11 cellular contexts compared by ENCODE assay signal in genomic region chr5:124740991-124741583, GRCh38. TPM values are rescaled to one million over a fixed set of nuclear protein-coding genes. Genes with fewer than 3 reads are reported as not detected.
DNase-seq lines count a peak whose midpoint lies in the region; ATAC-seq, FAIRE-seq and TF ChIP-seq lines count a peak whose summit lies in the region.
"Had no signal": no experiment of that assay in that cellular context is flagged by ENCODE, and none has a peak within 500 bp of the region (broad histone marks: within the 10 kb centered on the region; RNA-seq: fewer than 3 reads in every experiment).

No MANE protein-coding gene starts in this region.

- no peaks in the 10 kb centered on the region for H4K20me1 ChIP-seq in keratinocyte (ENCODE audit: control insufficient read depth, extremely low read depth, insufficient read depth, low read length)

- ATAC-seq in A549 (no peak), HG02798 (IDR thresholded peaks at IDR 0.05; ENCODE audit: poor library complexity, unreplicated experiment) (no peak), HG02981 (IDR thresholded peaks at IDR 0.05; ENCODE audit: unreplicated experiment) (no peak)
- no peak for ATAC-seq in activated CD8-positive, alpha-beta memory T cell treated with anti-CD3 and anti-CD28 coated beads, Interleukin-2, amount 10 ng/mL, durations not matched to agents 7 days and 5 days
- ATAC-seq: activated naive CD4-positive, alpha-beta T cell treated with anti-CD3 and anti-CD28 coated beads, Interleukin-2, amount 50 U/mL, for 72 hours had no signal

- no peak overlapping the region for H2AFZ ChIP-seq in keratinocyte (ENCODE audit: control insufficient read depth, low read length)

- no peak overlapping the region for H3K4me3 ChIP-seq in A549
- no peak overlapping the region for H3K4me3 ChIP-seq in HFF-Myc (replicated peaks; ENCODE audit: low read depth, low read length)
- H3K4me3 ChIP-seq in keratinocyte (ENCODE audit: control insufficient read depth in 2 of 3, extremely low read depth in 1 of 3, insufficient read depth in 2 of 3, low read depth in 1 of 3, low read length in 3 of 3): no peak overlapping the region

- H3K9me3 ChIP-seq in A549 (no peaks in the 10 kb centered on the region), keratinocyte (ENCODE audit: control insufficient read depth, low read depth, low read length) (no peaks in the 10 kb centered on the region)

- dilution Hi-C loops in keratinocyte (cut with MboI; ENCODE audit: extremely low pct_ligation_motif_present, low sequenced_read_pairs): no loop called here

- no peaks in the 10 kb centered on the region for H3K79me2 ChIP-seq in keratinocyte (ENCODE audit: control insufficient read depth, insufficient read depth, low read length)

- H3K4me1 ChIP-seq in A549: peaks cover 32% of the 10 kb centered on the region
- peaks cover 40% of the 10 kb centered on the region for H3K4me1 ChIP-seq in keratinocyte (ENCODE audit: control insufficient read depth, extremely low read depth, insufficient read depth, low read length)

- in situ Hi-C loops in GM13976 (cut with MboI; ENCODE audit: low sequenced_read_pairs, unreplicated experiment): loop anchor here (10.0 kb wide), 1 partner anchor 164 kb away; no protein-coding TSS in a partner anchor

- H3K27me3 Mint-ChIP-seq in activated CD8-positive, alpha-beta memory T cell treated with anti-CD3 and anti-CD28 coated beads, Interleukin-2, amount 10 ng/mL, durations not matched to agents 7 days and 5 days: peaks cover 19% of the 10 kb centered on the region

- H3K36me3 Mint-ChIP-seq in activated CD8-positive, alpha-beta memory T cell treated with anti-CD3 and anti-CD28 coated beads, Interleukin-2, amount 10 ng/mL, durations not matched to agents 7 days and 5 days: no peaks in the 10 kb centered on the region
- H3K36me3 Mint-ChIP-seq: CD4-positive, CD25-positive, alpha-beta regulatory T cell had no signal

- DNase-seq in A549 (ENCODE audit: low read depth in 1 of 2, low spot score in 1 of 2) (no peak), HFF-Myc (ENCODE audit: extremely low read depth, low read depth) (peak; percentile 65), amniotic epithelial cell (ENCODE audit: low read depth) (peak; percentile 69), keratinocyte (ENCODE audit: low read depth, low spot score) (peak; percentile 73), GM13976 (ENCODE audit: low spot score) (no peak)
- no peak for DNase-seq in activated CD8-positive, alpha-beta memory T cell treated with anti-CD3 and anti-CD28 coated beads, Interleukin-2, amount 10 ng/mL, durations not matched to agents 7 days and 5 days
- DNase-seq: CD4-positive, CD25-positive, alpha-beta regulatory T cell; T-helper 2 cell had no signal

- peak overlapping the region; percentile 43 for H3K9ac ChIP-seq in keratinocyte (ENCODE audit: control insufficient read depth, extremely low read depth, insufficient read depth, low read length)

- FAIRE-seq in A549 (lab: Jason Lieb, UNC) (no peak), keratinocyte (lab: Jason Lieb, UNC) (peak; percentile 99)

- no peaks in the 10 kb centered on the region for H3K9me1 ChIP-seq in keratinocyte (ENCODE audit: control insufficient read depth, extremely low read depth, insufficient read depth, low read length)

- no peak overlapping the region for H3K27ac Mint-ChIP-seq in activated CD8-positive, alpha-beta memory T cell treated with anti-CD3 and anti-CD28 coated beads, Interleukin-2, amount 10 ng/mL, durations not matched to agents 7 days and 5 days
- H3K27ac Mint-ChIP-seq: activated naive CD4-positive, alpha-beta T cell treated with anti-CD3 and anti-CD28 coated beads, Interleukin-2, amount 50 U/mL, for 72 hours; CD4-positive, CD25-positive, alpha-beta regulatory T cell had no signal

- WGBS in A549 (ENCODE audit: missing lambda C conversion rate): 88% methylated on average over 4 of the region's 4 CpGs

- no peak for TF ChIP-seq POLR2A in A549 (IDR thresholded peaks at IDR 0.05; ENCODE audit: low read length)

- peaks cover 5% of the 10 kb centered on the region for H3K27me3 ChIP-seq in keratinocyte (ENCODE audit: control insufficient read depth, extremely low read depth, insufficient read depth, low read length)

- POLR2A ChIA-PET in A549 (lab: Yijun Ruan, JAX): no interaction called here

- no peak overlapping the region for H3K27ac ChIP-seq in A549
- peak overlapping the region; percentile 58 for H3K27ac ChIP-seq in keratinocyte (ENCODE audit: control insufficient read depth, insufficient read depth, low read length)

- TF ChIP-seq EP300 in A549 (IDR thresholded peaks at IDR 0.05): no peak

- H3K4me3 Mint-ChIP-seq in activated CD8-positive, alpha-beta memory T cell treated with anti-CD3 and anti-CD28 coated beads, Interleukin-2, amount 10 ng/mL, durations not matched to agents 7 days and 5 days: no peak overlapping the region
- H3K4me3 Mint-ChIP-seq: CD4-positive, CD25-positive, alpha-beta regulatory T cell had no signal

- no peak for TF ChIP-seq RAD21 in A549 (conservative IDR thresholded peaks at IDR 0.05 in 1 of 2, IDR thresholded peaks at IDR 0.05 in 1 of 2)

- peaks cover 2% of the 10 kb centered on the region for H3K9me3 Mint-ChIP-seq in activated CD8-positive, alpha-beta memory T cell treated with anti-CD3 and anti-CD28 coated beads, Interleukin-2, amount 10 ng/mL, durations not matched to agents 7 days and 5 days (ENCODE audit: low read depth)

- CTCF ChIA-PET in A549 (lab: Yijun Ruan, JAX): no interaction called here
- CTCF ChIA-PET in activated CD8-positive, alpha-beta memory T cell treated with anti-CD3 and anti-CD28 coated beads, Interleukin-2, amount 10 ng/mL, durations not matched to agents 7 days and 5 days (lab: Charles Lee): no interaction called here

- H3K4me2 ChIP-seq in A549 (peak overlapping the region; percentile 26), keratinocyte (ENCODE audit: control insufficient read depth, extremely low read depth, insufficient read depth, low read depth, low read length) (peak overlapping the region; percentile 83)

- TF ChIP-seq CTCF in A549 (IDR thresholded peaks at IDR 0.05): no peak
- no peak for TF ChIP-seq CTCF in HFF-Myc (IDR thresholded peaks at IDR 0.05; ENCODE audit: low read depth, low read length, missing control alignments)
- TF ChIP-seq CTCF in keratinocyte (optimal IDR thresholded peaks at IDR 0.05 in 1 of 3, IDR thresholded peaks at IDR 0.05 in 1 of 3, conservative IDR thresholded peaks at IDR 0.05 in 1 of 3; ENCODE audit: extremely low read depth in 1 of 3, insufficient read depth in 2 of 3, low read length in 3 of 3): no peak
- TF ChIP-seq CTCF in GM13976 (IDR thresholded peaks at IDR 0.05; ENCODE audit: borderline replicate concordance, control extremely low read depth, extremely low read depth, insufficient read depth, missing control alignments): no peak

- no peaks in the 10 kb centered on the region for H3K36me3 ChIP-seq in keratinocyte (ENCODE audit: control insufficient read depth in 2 of 2, extremely low read depth in 1 of 2, insufficient read depth in 2 of 2, low read length in 2 of 2)

- H3K4me1 Mint-ChIP-seq in activated CD8-positive, alpha-beta memory T cell treated with anti-CD3 and anti-CD28 coated beads, Interleukin-2, amount 10 ng/mL, durations not matched to agents 7 days and 5 days: no peaks in the 10 kb centered on the region

TF ChIP-seq in A549, 52 proteins besides CTCF, POLR2A, EP300 and RAD21:
- TF ChIP-seq HOXB5 (CRISPR knock-in tag; IDR thresholded peaks at IDR 0.05): no peak
- no peak for TF ChIP-seq HOXA7 (CRISPR knock-in tag; IDR thresholded peaks at IDR 0.05)
- no peak for TF ChIP-seq HES2 (IDR thresholded peaks at IDR 0.05)
- no peak for TF ChIP-seq RCOR1 (IDR thresholded peaks at IDR 0.05; ENCODE audit: low read depth, low read length)
- TF ChIP-seq CHD4 (IDR thresholded peaks at IDR 0.05; ENCODE audit: borderline replicate concordance): no peak
- TF ChIP-seq NFE2L2 (conservative IDR thresholded peaks at IDR 0.05; ENCODE audit: low read length): no peak
- TF ChIP-seq TFCP2L1 (CRISPR knock-in tag; IDR thresholded peaks at IDR 0.05): no peak
- TF ChIP-seq EHMT2 (IDR thresholded peaks at IDR 0.05; ENCODE audit: low read depth): no peak
- no peak for TF ChIP-seq HOXB13 (CRISPR knock-in tag; IDR thresholded peaks at IDR 0.05; ENCODE audit: low read depth)
- TF ChIP-seq MAZ (IDR thresholded peaks at IDR 0.05; ENCODE audit: borderline replicate concordance, low read depth, low read length): no peak
- no peak for TF ChIP-seq ESRRA (IDR thresholded peaks at IDR 0.05; ENCODE audit: borderline replicate concordance, low read length)
- TF ChIP-seq, protein P1, sequence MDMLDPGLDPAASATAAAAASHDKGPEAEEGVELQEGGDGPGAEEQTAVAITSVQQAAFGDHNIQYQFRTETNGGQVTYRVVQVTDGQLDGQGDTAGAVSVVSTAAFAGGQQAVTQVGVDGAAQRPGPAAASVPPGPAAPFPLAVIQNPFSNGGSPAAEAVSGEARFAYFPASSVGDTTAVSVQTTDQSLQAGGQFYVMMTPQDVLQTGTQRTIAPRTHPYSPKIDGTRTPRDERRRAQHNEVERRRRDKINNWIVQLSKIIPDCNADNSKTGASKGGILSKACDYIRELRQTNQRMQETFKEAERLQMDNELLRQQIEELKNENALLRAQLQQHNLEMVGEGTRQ (IDR thresholded peaks at IDR 0.05): no peak
TF ChIP-seq in A549: peak in this region for 0.

RNA-seq across cellular contexts. Expression of gene ZNF608, which starts 5.4 kb away (rescaled TPM):
- polyA plus RNA-seq in A549 (2011; rRNA removed): 1.8 and 2.5 TPM in 2 replicates
- polyA plus RNA-seq in A549 (2012; cell fraction: cytosol; rRNA removed): 0.34 and 0.38 TPM in 2 replicates
- 0.46 and 0.84 TPM in 2 replicates for polyA plus RNA-seq in A549 (2012; cell fraction: nucleus; rRNA removed)
- 0.43 to 0.77 TPM (median 0.66 TPM) in 3 replicates for polyA plus RNA-seq in A549 (2017; fragmentation: RNase III; extraction: RNeasy Plus Mini Kit Qiagen cat#74134 plus additional on column Dnase treatment)
- polyA minus RNA-seq in A549 (2011; rRNA and poly(A)+ RNA removed): 1.4 and 2.5 TPM in 2 replicates
- polyA plus RNA-seq in keratinocyte: 0.87 to 1.6 TPM (median 1.1 TPM) in 3 replicates
- polyA plus RNA-seq in keratinocyte (2011; ENCODE audit: low read depth): 1.3 TPM
- polyA plus RNA-seq in keratinocyte (2011; cell fraction: cytosol; rRNA removed): 0.84 and 0.95 TPM in 2 replicates
- polyA plus RNA-seq in keratinocyte (2011; cell fraction: nucleus; rRNA removed): 3.2 and 4.1 TPM in 2 replicates
- polyA plus RNA-seq in keratinocyte (2012; ENCODE audit: low replicate concordance): 0.89 and 1.1 TPM in 2 replicates
- polyA minus RNA-seq in keratinocyte: 2.1 to 2.8 TPM (median 2.4 TPM) in 3 replicates
- polyA minus RNA-seq in keratinocyte (2011; cell fraction: cytosol; rRNA and poly(A)+ RNA removed): 0.58 TPM
- polyA minus RNA-seq in keratinocyte (2011; cell fraction: nucleus; rRNA and poly(A)+ RNA removed): 1.8 and 3.7 TPM in 2 replicates
- total RNA-seq in activated CD8-positive, alpha-beta memory T cell treated with anti-CD3 and anti-CD28 coated beads, Interleukin-2, amount 10 ng/mL, durations not matched to agents 7 days and 5 days: not detected
- total RNA-seq: activated naive CD4-positive, alpha-beta T cell treated with anti-CD3 and anti-CD28 coated beads, Interleukin-2, amount 50 U/mL, for 72 hours had no signal
- polyA plus RNA-seq: CD4-positive, CD25-positive, alpha-beta regulatory T cell had no signal

Comparison
In these comparisons a context has a peak if more than half of its experiments do, and no peak if none do; other contexts are left out.
1. DNase-seq: peak in HFF-Myc (single experiment), amniotic epithelial cell (single experiment) and keratinocyte (single experiment); none in A549 (0 of 2), GM13976 (single experiment) and activated CD8-positive, alpha-beta memory T cell treated with anti-CD3 and anti-CD28 coated beads, Interleukin-2, amount 10 ng/mL, durations not matched to agents 7 days and 5 days (single experiment).